ENCODE assay signal across 19 cellular contexts in the genomic region with DNA sequence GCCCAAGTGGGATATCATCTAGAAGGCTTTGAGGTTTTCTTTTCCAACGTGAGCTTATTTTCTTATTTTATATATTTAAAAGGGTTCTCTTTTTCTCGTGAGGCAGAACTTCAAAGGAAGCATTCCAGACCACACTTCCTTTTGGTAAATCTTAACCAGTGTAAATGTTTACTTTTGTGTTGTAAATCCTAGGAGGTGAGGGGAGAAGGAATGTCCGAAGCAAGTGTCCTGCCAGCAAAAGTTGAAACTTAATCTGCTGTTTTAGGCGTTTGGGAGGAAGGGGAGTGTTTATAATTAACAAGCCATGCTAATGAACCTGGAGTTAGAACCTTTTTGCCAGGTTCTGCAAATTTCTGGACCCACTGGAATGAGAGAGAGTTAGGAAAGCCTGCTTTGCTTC. TPM values are rescaled to one million over a fixed set of nuclear protein-coding genes. Genes with fewer than 3 reads are reported as not detected.
DNase-seq lines count a peak whose midpoint lies in the region; ATAC-seq and TF ChIP-seq lines count a peak whose summit lies in the region.
"Had no signal": no experiment of that assay in that cellular context is flagged by ENCODE, and none has a peak within 500 bp of the region (broad histone marks: within the 10 kb centered on the region; RNA-seq: fewer than 3 reads in every experiment).

No MANE protein-coding gene starts in this region.

- H3K4me3 ChIP-seq in neural progenitor cell, result no peak overlapping the region
- H3K4me3 ChIP-seq: coronary artery, gastroesophageal sphincter, SJCRH30 had no signal

- H3K9me3 ChIP-seq in neural progenitor cell (ENCODE audit: low read depth), result no peaks in the 10 kb centered on the region
- H3K9me3 ChIP-seq: gastroesophageal sphincter, SJCRH30 had no signal

- H3K36me3 Mint-ChIP-seq in WTC11 (no peaks in the 10 kb centered on the region), neural progenitor cell (no peaks in the 10 kb centered on the region)

- H3K9me3 Mint-ChIP-seq in WTC11 (no peaks in the 10 kb centered on the region), neural progenitor cell (peaks cover 1% of the 10 kb centered on the region)
- H3K9me3 Mint-ChIP-seq: naive thymus-derived CD8-positive, alpha-beta T cell; T-helper 2 cell treated with Interferon-gamma antibody and Interleukin-4, amounts not matched to agents 5 μg/mL and 100 μg/mL, for 36 hours had no signal

- H3F3A ChIP-seq in neural progenitor cell (ENCODE audit: low read depth), result peaks cover 4% of the 10 kb centered on the region

- no peak overlapping the region for H3K9ac ChIP-seq in neural progenitor cell

- H3K4me3 Mint-ChIP-seq in WTC11, result peak overlapping the region; percentile 57
- no peak overlapping the region for H3K4me3 Mint-ChIP-seq in neural progenitor cell
- H3K4me3 Mint-ChIP-seq: naive thymus-derived CD8-positive, alpha-beta T cell; T-helper 2 cell treated with Interferon-gamma antibody and Interleukin-4, amounts not matched to agents 5 μg/mL and 100 μg/mL, for 36 hours had no signal

- peak overlapping the region; percentile 98 for H3K27ac Mint-ChIP-seq in WTC11
- no peak overlapping the region for H3K27ac Mint-ChIP-seq in neural progenitor cell
- H3K27ac Mint-ChIP-seq: naive thymus-derived CD8-positive, alpha-beta T cell; T-helper 2 cell treated with Interferon-gamma antibody and Interleukin-4, amounts not matched to agents 5 μg/mL and 100 μg/mL, for 36 hours had no signal

- ATAC-seq in WTC11 (peak; percentile 18), left colon (peak; percentile 69), GM21360 (IDR thresholded peaks at IDR 0.05; ENCODE audit: unreplicated experiment) (no peak), SK-N-SH treated with all-trans-retinoic acid at 6 μM for 48 hours (no peak)
- ATAC-seq: gastroesophageal sphincter; naive thymus-derived CD8-positive, alpha-beta T cell had no signal

- peak overlapping the region; percentile 54 for H3K4me2 ChIP-seq in neural progenitor cell

- CTCF ChIA-PET in WTC11 (lab: Charles Lee), result interaction anchor here (1.1 to 2.5 kb wide), 4 partner anchors 10 to 37 kb away, joined by 5 to 18 read pairs (median 12); a partner anchor contains a TSS

- H3K4me1 Mint-ChIP-seq in WTC11 (peaks cover 85% of the 10 kb centered on the region), neural progenitor cell (peaks cover 36% of the 10 kb centered on the region)
- H3K4me1 Mint-ChIP-seq: naive thymus-derived CD8-positive, alpha-beta T cell had no signal

- POLR2A ChIA-PET in WTC11 (lab: Charles Lee), result no interaction called here

- DNase-seq in Caki2 (ENCODE audit: low read depth) (peak; percentile 56), WTC11 (ENCODE audit: low spot score) (no peak), left colon (no peak), neural progenitor cell (ENCODE audit: low spot score) (no peak), SIG-M5 treated with dmso at 0.1 percent for 504 hours (lab: John Stamatoyannopoulos, UW; ENCODE audit: unreplicated experiment) (no peak), NCI-H1092 treated with DMSO at 0.1 percent for 48 hours (lab: John Stamatoyannopoulos, UW) (no peak)
- DNase-seq: activated effector memory CD4-positive, alpha-beta T cell treated with anti-CD3 and anti-CD28 coated beads, Interleukin-2, amount 50 U/mL, for 16 hours; COR-L47; GOT3; naive thymus-derived CD8-positive, alpha-beta T cell; NCI-H446; retina; SJCRH30 had no signal

- intact Hi-C loops in left colon (cut with DNase I, micrococcal nuclease), result no loop called here

- H2AFZ ChIP-seq in neural progenitor cell (replicated peaks), result peak overlapping the region; percentile 66

- H3K27me3 Mint-ChIP-seq in WTC11 (ENCODE audit: low read depth) (no peaks in the 10 kb centered on the region), neural progenitor cell (ENCODE audit: insufficient read depth, low read depth) (peaks cover 7% of the 10 kb centered on the region)

- H3K79me2 ChIP-seq in neural progenitor cell (ENCODE audit: low read depth), result no peaks in the 10 kb centered on the region

- H3K36me3 ChIP-seq in neural progenitor cell, result no peaks in the 10 kb centered on the region
- H3K36me3 ChIP-seq: gastroesophageal sphincter, SJCRH30 had no signal

- TF ChIP-seq CTCF in WTC11 (IDR thresholded peaks at IDR 0.05) (no peak), neural progenitor cell (IDR thresholded peaks at IDR 0.05) (no peak)

- in situ Hi-C loops in Caki2 (cut with HindIII; ENCODE audit: low pct_unique_long_range_greater_than_20kb, low sequenced_read_pairs), result no loop called here

- no peak overlapping the region for H3K27ac ChIP-seq in neural progenitor cell
- H3K27ac ChIP-seq: coronary artery, epithelial cell of prostate, gastroesophageal sphincter, SJCRH30 had no signal

- H3K4me1 ChIP-seq in neural progenitor cell, result peaks cover 12% of the 10 kb centered on the region
- H3K4me1 ChIP-seq: SJCRH30 had no signal

- no peaks in the 10 kb centered on the region for H3K27me3 ChIP-seq in neural progenitor cell
- H3K27me3 ChIP-seq: gastroesophageal sphincter, SJCRH30 had no signal

- H4K20me1 ChIP-seq in neural progenitor cell (ENCODE audit: low read depth), result no peaks in the 10 kb centered on the region

TF ChIP-seq in WTC11, 78 proteins besides CTCF, POLR2A, EP300 and RAD21 (continues in another document):
- TF ChIP-seq, protein P1, sequence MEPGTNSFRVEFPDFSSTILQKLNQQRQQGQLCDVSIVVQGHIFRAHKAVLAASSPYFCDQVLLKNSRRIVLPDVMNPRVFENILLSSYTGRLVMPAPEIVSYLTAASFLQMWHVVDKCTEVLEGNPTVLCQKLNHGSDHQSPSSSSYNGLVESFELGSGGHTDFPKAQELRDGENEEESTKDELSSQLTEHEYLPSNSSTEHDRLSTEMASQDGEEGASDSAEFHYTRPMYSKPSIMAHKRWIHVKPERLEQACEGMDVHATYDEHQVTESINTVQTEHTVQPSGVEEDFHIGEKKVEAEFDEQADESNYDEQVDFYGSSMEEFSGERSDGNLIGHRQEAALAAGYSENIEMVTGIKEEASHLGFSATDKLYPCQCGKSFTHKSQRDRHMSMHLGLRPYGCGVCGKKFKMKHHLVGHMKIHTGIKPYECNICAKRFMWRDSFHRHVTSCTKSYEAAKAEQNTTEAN (CRISPR knock-in tag; IDR thresholded peaks at IDR 0.05), result no peak
- TF ChIP-seq, protein P2, sequence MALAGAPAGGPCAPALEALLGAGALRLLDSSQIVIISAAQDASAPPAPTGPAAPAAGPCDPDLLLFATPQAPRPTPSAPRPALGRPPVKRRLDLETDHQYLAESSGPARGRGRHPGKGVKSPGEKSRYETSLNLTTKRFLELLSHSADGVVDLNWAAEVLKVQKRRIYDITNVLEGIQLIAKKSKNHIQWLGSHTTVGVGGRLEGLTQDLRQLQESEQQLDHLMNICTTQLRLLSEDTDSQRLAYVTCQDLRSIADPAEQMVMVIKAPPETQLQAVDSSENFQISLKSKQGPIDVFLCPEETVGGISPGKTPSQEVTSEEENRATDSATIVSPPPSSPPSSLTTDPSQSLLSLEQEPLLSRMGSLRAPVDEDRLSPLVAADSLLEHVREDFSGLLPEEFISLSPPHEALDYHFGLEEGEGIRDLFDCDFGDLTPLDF (CRISPR knock-in tag; IDR thresholded peaks at IDR 0.05), result no peak
- TF ChIP-seq ZNF232 (CRISPR knock-in tag; IDR thresholded peaks at IDR 0.05), result no peak

TF ChIP-seq in SK-N-SH treated with all-trans-retinoic acid at 6 μM for 48 hours, 23 proteins besides CTCF, POLR2A, EP300 and RAD21:
- no peak for TF ChIP-seq BACH2 (CRISPR knock-in tag; IDR thresholded peaks at IDR 0.05; ENCODE audit: borderline replicate concordance)
- no peak for TF ChIP-seq GLIS3 (CRISPR knock-in tag; IDR thresholded peaks at IDR 0.05)
- TF ChIP-seq ZNF8 (CRISPR knock-in tag; IDR thresholded peaks at IDR 0.05), result no peak
- TF ChIP-seq ARNTL (CRISPR knock-in tag; IDR thresholded peaks at IDR 0.05; ENCODE audit: borderline replicate concordance, low read depth), result no peak
- no peak for TF ChIP-seq ZFP3 (CRISPR knock-in tag; IDR thresholded peaks at IDR 0.05)
- TF ChIP-seq ZFP30 (CRISPR knock-in tag; IDR thresholded peaks at IDR 0.05), result no peak
- no peak for TF ChIP-seq TCF4 (CRISPR knock-in tag; IDR thresholded peaks at IDR 0.05; ENCODE audit: borderline replicate concordance)
- no peak for TF ChIP-seq ZNF565 (CRISPR knock-in tag; conservative IDR thresholded peaks at IDR 0.05; ENCODE audit: low read depth)
- TF ChIP-seq, protein P3, sequence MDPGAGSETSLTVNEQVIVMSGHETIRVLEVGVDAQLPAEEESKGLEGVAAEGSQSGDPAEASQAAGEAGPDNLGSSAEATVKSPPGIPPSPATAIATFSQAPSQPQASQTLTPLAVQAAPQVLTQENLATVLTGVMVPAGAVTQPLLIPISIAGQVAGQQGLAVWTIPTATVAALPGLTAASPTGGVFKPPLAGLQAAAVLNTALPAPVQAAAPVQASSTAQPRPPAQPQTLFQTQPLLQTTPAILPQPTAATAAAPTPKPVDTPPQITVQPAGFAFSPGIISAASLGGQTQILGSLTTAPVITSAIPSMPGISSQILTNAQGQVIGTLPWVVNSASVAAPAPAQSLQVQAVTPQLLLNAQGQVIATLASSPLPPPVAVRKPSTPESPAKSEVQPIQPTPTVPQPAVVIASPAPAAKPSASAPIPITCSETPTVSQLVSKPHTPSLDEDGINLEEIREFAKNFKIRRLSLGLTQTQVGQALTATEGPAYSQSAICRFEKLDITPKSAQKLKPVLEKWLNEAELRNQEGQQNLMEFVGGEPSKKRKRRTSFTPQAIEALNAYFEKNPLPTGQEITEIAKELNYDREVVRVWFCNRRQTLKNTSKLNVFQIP (CRISPR knock-in tag; IDR thresholded peaks at IDR 0.05; ENCODE audit: borderline replicate concordance, low read depth), result no peak
- no peak for TF ChIP-seq ZNF70 (CRISPR knock-in tag; IDR thresholded peaks at IDR 0.05)
- TF ChIP-seq ISL1 (CRISPR knock-in tag; IDR thresholded peaks at IDR 0.05), result no peak
- no peak for TF ChIP-seq SNAI2 (CRISPR knock-in tag; IDR thresholded peaks at IDR 0.05)
- TF ChIP-seq, protein P4, sequence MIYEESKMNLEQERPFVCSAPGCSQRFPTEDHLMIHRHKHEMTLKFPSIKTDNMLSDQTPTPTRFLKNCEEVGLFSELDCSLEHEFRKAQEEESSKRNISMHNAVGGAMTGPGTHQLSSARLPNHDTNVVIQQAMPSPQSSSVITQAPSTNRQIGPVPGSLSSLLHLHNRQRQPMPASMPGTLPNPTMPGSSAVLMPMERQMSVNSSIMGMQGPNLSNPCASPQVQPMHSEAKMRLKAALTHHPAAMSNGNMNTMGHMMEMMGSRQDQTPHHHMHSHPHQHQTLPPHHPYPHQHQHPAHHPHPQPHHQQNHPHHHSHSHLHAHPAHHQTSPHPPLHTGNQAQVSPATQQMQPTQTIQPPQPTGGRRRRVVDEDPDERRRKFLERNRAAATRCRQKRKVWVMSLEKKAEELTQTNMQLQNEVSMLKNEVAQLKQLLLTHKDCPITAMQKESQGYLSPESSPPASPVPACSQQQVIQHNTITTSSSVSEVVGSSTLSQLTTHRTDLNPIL (CRISPR knock-in tag; IDR thresholded peaks at IDR 0.05; ENCODE audit: low read depth), result no peak
- no peak for TF ChIP-seq CSDC2 (CRISPR knock-in tag; IDR thresholded peaks at IDR 0.05)

RNA-seq across cellular contexts. Expression of a gene that starts 37.9 kb away (rescaled TPM):
- total RNA-seq in Caki2 (2014; rRNA removed; shearing (Covaris generic); ENCODE audit: low replicate concordance), result 98.5 and 102 TPM in 2 replicates
- total RNA-seq in WTC11 (2021) (29.1 to 48.4 TPM (median 31.6 TPM) in 3 replicates), left colon (10 to 100 TPM; 18.7 to 38.3 TPM), neural progenitor cell (ENCODE audit: low replicate concordance) (6.3 and 6.7 TPM in 2 replicates)
- total RNA-seq: SJCRH30 had no signal

Comparison
In these comparisons a context has a peak if more than half of its experiments do, and no peak if none do; other contexts are left out.
1. ATAC-seq: peak in WTC11 (single experiment) and left colon (single experiment); none in GM21360 (single experiment) and SK-N-SH treated with all-trans-retinoic acid at 6 μM for 48 hours (single experiment).